15 cellular contexts compared by ENCODE assay signal in the genomic region with DNA sequence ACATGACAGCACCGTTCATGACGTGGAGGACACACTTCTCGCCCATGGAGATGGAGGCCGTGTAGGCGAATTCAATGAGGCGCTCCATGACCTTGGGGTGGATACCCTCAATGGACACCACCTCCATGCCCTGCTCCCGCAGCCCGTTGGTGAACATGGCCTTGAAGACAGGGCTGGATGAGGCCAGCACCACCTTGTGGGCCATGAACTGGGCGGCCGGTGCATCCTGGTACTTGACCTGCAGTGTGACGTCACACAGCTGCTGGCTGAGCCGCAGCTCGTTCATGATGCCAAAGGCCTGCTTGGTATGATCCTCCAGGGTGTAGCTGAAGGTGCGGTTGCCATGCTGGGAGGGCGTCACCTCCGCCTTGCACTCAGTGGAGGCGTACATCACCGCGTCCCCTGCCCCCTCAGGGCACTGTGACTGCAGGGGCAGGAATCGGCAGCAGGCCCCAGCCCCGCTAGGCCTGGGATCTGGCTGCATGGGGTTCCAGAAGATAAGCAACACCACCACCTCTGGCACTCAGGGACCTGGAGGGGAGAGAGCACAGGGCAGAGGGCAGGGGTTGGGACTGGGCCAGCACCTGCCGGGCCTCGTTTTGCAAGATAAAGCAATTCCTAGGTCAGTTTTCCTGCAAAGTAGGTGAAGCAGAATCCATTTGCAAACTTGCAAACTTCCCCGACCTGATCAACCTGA. TPM values are rescaled to one million over a fixed set of nuclear protein-coding genes. Genes with fewer than 3 reads are reported as not detected.
DNase-seq lines count a peak whose midpoint lies in the region; ATAC-seq, FAIRE-seq and TF ChIP-seq lines count a peak whose summit lies in the region.
"Had no signal": no experiment of that assay in that cellular context is flagged by ENCODE, and none has a peak within 500 bp of the region (broad histone marks: within the 10 kb centered on the region; RNA-seq: fewer than 3 reads in every experiment).

No MANE protein-coding gene starts in this region.

- no peak overlapping the region for H2BK120ac ChIP-seq in IMR-90 (ENCODE audit: low read depth, low read length)
- peak overlapping the region; percentile 92 for H2BK120ac ChIP-seq in H1 (replicated peaks; ENCODE audit: low read depth, low read length)
- H2BK120ac ChIP-seq in neuronal stem cell (ENCODE audit: low read depth, low read length), result no peak overlapping the region

- 92% methylated on average over 13 of the region's 24 CpGs; no CpG with 5 or more reads in 1 of the 2 experiments for WGBS in IMR-90 (ENCODE audit: extremely low coverage in 2 of 2, insufficient read length in 1 of 2), 2 experiments
- WGBS in H1 (ENCODE audit: extremely low coverage in 1 of 2, insufficient coverage in 1 of 2, insufficient read length in 1 of 2, insufficient replicate concordance in 2 of 2, low coverage in 1 of 2, low lambda C conversion rate in 2 of 2, missing lambda C conversion rate in 1 of 2), 2 experiments, result 75% methylated on average over 24 of the region's 24 CpGs; no CpG with 5 or more reads in 1 of the 2 experiments
- no CpG with 5 or more reads among the region's 24 CpGs for WGBS in neuronal stem cell (ENCODE audit: extremely low coverage in 2 of 2, insufficient read length in 2 of 2, insufficient replicate concordance in 1 of 2), 2 donors

- H3K4ac ChIP-seq in IMR-90 (ENCODE audit: low read depth, low read length) (no peak overlapping the region), H1 (replicated peaks; ENCODE audit: insufficient read length, low read depth, low read length) (peak overlapping the region; percentile 95), neuronal stem cell (ENCODE audit: low read length) (no peak overlapping the region)

- H2BK12ac ChIP-seq in H1 (ENCODE audit: low read depth, low read length), result peak overlapping the region; percentile 39; the same call in 1 of the 2 replicates
- H2BK12ac ChIP-seq in neuronal stem cell (ENCODE audit: low read length), result no peak overlapping the region

- in situ Hi-C loops in IMR-90 (cut with MboI; ENCODE audit: low sequenced_read_pairs), result loop anchor here (10.0 kb wide), 1 partner anchor 145 kb away; no protein-coding TSS in a partner anchor

- H3K18ac ChIP-seq in IMR-90 (ENCODE audit: low read depth, low read length) (no peak overlapping the region), H1 (ENCODE audit: extremely low read depth, low read length) (peak overlapping the region; percentile 79), neuronal stem cell (ENCODE audit: low read length) (no peak overlapping the region)

- DNase-seq in T-helper 2 cell treated with Interferon-gamma antibody and Interleukin-4, amounts not matched to agents 5 μg/mL and 100 μg/mL, for 36 hours (ENCODE audit: low spot score), result no peak
- DNase-seq in T-helper 2 cell, result no peak
- no peak for DNase-seq in IMR-90
- DNase-seq in H1 (ENCODE audit: low read depth in 1 of 2, low spot score in 2 of 2), result peak in 1 of 2 experiments; percentile 58
- DNase-seq in neuronal stem cell (ENCODE audit: low spot score), result no peak
- no peak for DNase-seq in SW480 (ENCODE audit: low spot score)
- DNase-seq: effector CD4-positive, alpha-beta T cell; left colon; NCI-H2171 treated with DMSO at 0.1 percent for 48 hours; thyroid gland had no signal

- POLR2A ChIA-PET in IMR-90 (lab: Charles Lee; ENCODE audit: unreplicated experiment) (interaction anchor here (0.6 kb wide), 1 partner anchor 82 kb away, joined by 5 read pairs; no protein-coding TSS in a partner anchor), H1 (lab: Charles Lee; ENCODE audit: partially characterized antibody) (interaction anchor here (0.7 to 3.7 kb wide), 8 partner anchors 9 to 53 kb away, joined by 3 to 14 read pairs (median 3); no protein-coding TSS in a partner anchor)

- peaks cover 29% of the 10 kb centered on the region for H3K4me1 Mint-ChIP-seq in T-helper 2 cell treated with Interferon-gamma antibody and Interleukin-4, amounts not matched to agents 5 μg/mL and 100 μg/mL, for 36 hours (ENCODE audit: low read depth)

- peak overlapping the region; percentile 36 for H3K27ac Mint-ChIP-seq in T-helper 2 cell treated with Interferon-gamma antibody and Interleukin-4, amounts not matched to agents 5 μg/mL and 100 μg/mL, for 36 hours

- H3K23me2 ChIP-seq in H1 (ENCODE audit: low read depth, low read length), result peaks cover 10% of the 10 kb centered on the region; the same call in 1 of the 2 replicates

- intact Hi-C loops in IMR-90 (cut with micrococcal nuclease), result no loop called here

- H4K8ac ChIP-seq in IMR-90 (ENCODE audit: low read depth in 2 of 2, low read length in 2 of 2), result no peak overlapping the region
- H4K8ac ChIP-seq in H1 (ENCODE audit: extremely low read depth, insufficient read depth, low read length), result peak overlapping the region; percentile 11; the same call in 1 of the 2 replicates
- H4K8ac ChIP-seq in neuronal stem cell (ENCODE audit: low read depth, low read length), result no peak overlapping the region

- dilution Hi-C loops in IMR-90 (cut with HindIII; ENCODE audit: low sequenced_read_pairs, unreplicated experiment), result no loop called here

- TF ChIP-seq RAD21 in IMR-90 (IDR thresholded peaks at IDR 0.05; ENCODE audit: low read length) (no peak), H1 (IDR thresholded peaks at IDR 0.05 in 1 of 2, conservative IDR thresholded peaks at IDR 0.05 in 1 of 2; ENCODE audit: low read depth in 2 of 2, low read length in 2 of 2) (no peak)

- H3K27ac ChIP-seq in IMR-90 (ENCODE audit: insufficient read depth, low read length) (no peak overlapping the region), H1 (ENCODE audit: low read depth, low read length) (peak overlapping the region; percentile 52), neuronal stem cell (replicated peaks; ENCODE audit: low read length) (no peak overlapping the region)
- H3K27ac ChIP-seq: neutrophil, thyroid gland had no signal

- no peak for ATAC-seq in IMR-90 (ENCODE audit: low read depth)
- no peak for ATAC-seq in GM19455 (IDR thresholded peaks at IDR 0.05; ENCODE audit: unreplicated experiment)
- no peak for ATAC-seq in HG03097 (IDR thresholded peaks at IDR 0.05; ENCODE audit: low FRiP score, unreplicated experiment)
- ATAC-seq: gastroesophageal sphincter, left colon had no signal

- H2BK20ac ChIP-seq in IMR-90 (ENCODE audit: low read depth, low read length), result no peak overlapping the region
- 0 out of 2 replicates have a peak overlapping the region, but pooled peaks have one; percentile 6 for H2BK20ac ChIP-seq in H1 (ENCODE audit: low read length)

- H3K9ac ChIP-seq in IMR-90 (ENCODE audit: low read depth, low read length) (no peak overlapping the region), H1 (replicated peaks in 1 of 4; ENCODE audit: extremely low read depth in 1 of 4, low read depth in 3 of 4, low read length in 3 of 4) (no peak overlapping the region), neuronal stem cell (ENCODE audit: low read depth, low read length, poor library complexity) (peak overlapping the region; percentile 24)

- H2BK15ac ChIP-seq in IMR-90 (ENCODE audit: low read depth, low read length), result no peak overlapping the region
- H2BK15ac ChIP-seq in H1 (ENCODE audit: low read length), result peak overlapping the region; percentile 49; the same call in 1 of the 2 replicates
- H2BK15ac ChIP-seq in neuronal stem cell (ENCODE audit: low read length), result no peak overlapping the region

- H2AK5ac ChIP-seq in IMR-90 (ENCODE audit: low read depth, low read length) (no peak overlapping the region), H1 (ENCODE audit: low read depth, low read length) (peak overlapping the region; percentile 72; the same call in 1 of the 2 replicates), neuronal stem cell (ENCODE audit: low read depth, low read length) (no peak overlapping the region)

- no peak overlapping the region for H3K4me2 ChIP-seq in IMR-90 (ENCODE audit: low read depth, low read length)
- H3K4me2 ChIP-seq in H1 (ENCODE audit: insufficient read depth in 1 of 2, low read depth in 2 of 2, low read length in 2 of 2), result peak overlapping the region; percentile 7 to 58
- H3K4me2 ChIP-seq in neuronal stem cell (ENCODE audit: insufficient read depth, low read length, poor library complexity, severe bottlenecking), result no peak overlapping the region

- H3K79me1 ChIP-seq in IMR-90 (ENCODE audit: low read depth in 1 of 2, low read length in 2 of 2) (peaks cover 24 to 53% of the 10 kb centered on the region in 2 experiments), H1 (ENCODE audit: low read depth, low read length) (peaks cover 11% of the 10 kb centered on the region), neuronal stem cell (ENCODE audit: low read depth, low read length) (peaks cover 14% of the 10 kb centered on the region)

- TF ChIP-seq EP300 in H1 (IDR thresholded peaks at IDR 0.05; ENCODE audit: borderline replicate concordance in 1 of 2, low read depth in 2 of 2, low read length in 2 of 2), result no peak

- H4K5ac ChIP-seq in IMR-90 (ENCODE audit: low read depth, low read length), result no peak overlapping the region
- peak overlapping the region; percentile 51 for H4K5ac ChIP-seq in H1 (ENCODE audit: insufficient read length, low read depth, low read length)

- H3K9me1 ChIP-seq in IMR-90 (ENCODE audit: insufficient read depth, low read length), result peaks cover 10% of the 10 kb centered on the region

- no peaks in the 10 kb centered on the region for H3K27me3 ChIP-seq in IMR-90 (ENCODE audit: control insufficient read depth, insufficient read depth, low read length)
- H3K27me3 ChIP-seq in H1 (replicated peaks in 1 of 4; ENCODE audit: control insufficient read depth in 3 of 4, extremely low read depth in 1 of 4, insufficient read depth in 3 of 4, low read length in 3 of 4), result no peaks in the 10 kb centered on the region
- no peaks in the 10 kb centered on the region for H3K27me3 ChIP-seq in neuronal stem cell (ENCODE audit: control insufficient read depth in 3 of 3, insufficient read depth in 3 of 3, low read depth in 1 of 3, low read length in 3 of 3)
- H3K27me3 ChIP-seq: ascending aorta, gastroesophageal sphincter, neutrophil, thyroid gland had no signal

- CTCF ChIA-PET in IMR-90 (lab: Yijun Ruan, JAX), result no interaction called here
- CTCF ChIA-PET in H1 (lab: Charles Lee; ENCODE audit: partially characterized antibody), result interaction anchor here (0.6 to 10.7 kb wide), 5 partner anchors 10 to 198 kb away, joined by 3 to 78 read pairs (median 4); no protein-coding TSS in a partner anchor

- H2AK9ac ChIP-seq in IMR-90 (replicated peaks; ENCODE audit: low read depth, low read length, poor library complexity), result no peak overlapping the region

- H2AFZ ChIP-seq in IMR-90 (replicated peaks; ENCODE audit: low read length, poor library complexity) (peak overlapping the region; percentile 67), H1 (ENCODE audit: low read length) (no peak overlapping the region), neuronal stem cell (ENCODE audit: low read length) (no peak overlapping the region)

- BruUV-seq in IMR-90 (replicated peaks; lab: Mats Ljungman, UMichigan), result no TSS peak

- H4K91ac ChIP-seq in IMR-90 (ENCODE audit: insufficient read depth, low read depth, low read length) (no peak overlapping the region), H1 (replicated peaks; ENCODE audit: insufficient read length, low read length) (peak overlapping the region; percentile 31), neuronal stem cell (ENCODE audit: low read depth, low read length, poor library complexity) (no peak overlapping the region)

- H2BK5ac ChIP-seq in IMR-90 (ENCODE audit: low read depth, low read length, poor library complexity, severe bottlenecking) (no peak overlapping the region), H1 (ENCODE audit: low read depth, low read length) (peak overlapping the region; percentile 41), neuronal stem cell (ENCODE audit: low read length) (peak overlapping the region; percentile 26)

- no peaks in the 10 kb centered on the region for H3K9me3 Mint-ChIP-seq in T-helper 2 cell treated with Interferon-gamma antibody and Interleukin-4, amounts not matched to agents 5 μg/mL and 100 μg/mL, for 36 hours

- H3K36me3 ChIP-seq in IMR-90 (ENCODE audit: control insufficient read depth, insufficient read depth, low read length) (peaks cover 33% of the 10 kb centered on the region), H1 (ENCODE audit: control insufficient read depth in 2 of 4, insufficient read depth in 4 of 4, low read length in 3 of 4) (peaks cover 10 to 40% (median 21%) of the 10 kb centered on the region in 4 experiments), neuronal stem cell (replicated peaks in 1 of 2; ENCODE audit: control insufficient read depth in 2 of 2, insufficient read depth in 2 of 2, low read length in 2 of 2) (peaks cover 13 to 52% of the 10 kb centered on the region in 2 donors)

- peaks cover 32% of the 10 kb centered on the region for H3K36me3 Mint-ChIP-seq in T-helper 2 cell treated with Interferon-gamma antibody and Interleukin-4, amounts not matched to agents 5 μg/mL and 100 μg/mL, for 36 hours (ENCODE audit: low read depth)

- H3K27me3 Mint-ChIP-seq in T-helper 2 cell treated with Interferon-gamma antibody and Interleukin-4, amounts not matched to agents 5 μg/mL and 100 μg/mL, for 36 hours (ENCODE audit: low read depth), result no peaks in the 10 kb centered on the region

- H3K9me3 ChIP-seq in IMR-90 (ENCODE audit: control insufficient read depth, insufficient read depth, low read length) (no peaks in the 10 kb centered on the region), H1 (ENCODE audit: insufficient read depth in 2 of 2, low read depth in 1 of 2, low read length in 1 of 2) (no peaks in the 10 kb centered on the region), neuronal stem cell (replicated peaks in 1 of 2; ENCODE audit: control insufficient read depth in 2 of 2, insufficient read depth in 1 of 2, low read depth in 1 of 2, low read length in 2 of 2) (no peaks in the 10 kb centered on the region)
- H3K9me3 ChIP-seq: ascending aorta, gastroesophageal sphincter, neutrophil, thyroid gland had no signal

- H4K20me1 ChIP-seq in IMR-90 (ENCODE audit: insufficient read depth, low read length), result peaks cover 12% of the 10 kb centered on the region
- peaks cover 0 to 8% of the 10 kb centered on the region in 2 experiments for H4K20me1 ChIP-seq in H1 (replicated peaks in 1 of 2; ENCODE audit: control insufficient read depth in 1 of 2, insufficient read depth in 2 of 2, low read length in 2 of 2)

- TF ChIP-seq CTCF in IMR-90 (conservative IDR thresholded peaks at IDR 0.05; ENCODE audit: low read depth, low read length), result no peak
- TF ChIP-seq CTCF in H1 (IDR thresholded peaks at IDR 0.05; ENCODE audit: control extremely low read depth in 1 of 3, insufficient read depth in 1 of 3, low read depth in 1 of 3, low read length in 3 of 3), result no peak

- no peak overlapping the region for H3K14ac ChIP-seq in IMR-90 (replicated peaks; ENCODE audit: low read depth, low read length)
- no peak overlapping the region for H3K14ac ChIP-seq in H1 (ENCODE audit: insufficient read length)
- H3K14ac ChIP-seq in neuronal stem cell (ENCODE audit: low read length), result no peak overlapping the region

- TF ChIP-seq POLR2A in IMR-90 (IDR thresholded peaks at IDR 0.05; ENCODE audit: low read depth, low read length) (no peak), H1 (IDR thresholded peaks at IDR 0.05; ENCODE audit: control extremely low read depth in 1 of 2, low read depth in 2 of 2, low read length in 2 of 2) (no peak)

- no peak overlapping the region for H3K56ac ChIP-seq in IMR-90 (ENCODE audit: extremely low read depth, insufficient read depth, low read length)
- H3K56ac ChIP-seq in H1 (replicated peaks; ENCODE audit: insufficient read length, low read depth, low read length), result no peak overlapping the region

- peaks cover 0 to 46% of the 10 kb centered on the region in 2 experiments; a peak in 2 of 4 replicates for H3K79me2 ChIP-seq in H1 (ENCODE audit: control insufficient read depth in 1 of 2, insufficient read depth in 2 of 2, low read length in 2 of 2)

- H3K23ac ChIP-seq in IMR-90 (ENCODE audit: low read depth, low read length) (no peak overlapping the region), H1 (ENCODE audit: insufficient read length) (no peak overlapping the region), neuronal stem cell (ENCODE audit: low read depth, low read length, poor library complexity) (no peak overlapping the region)

- H3K4me1 ChIP-seq in IMR-90 (ENCODE audit: control insufficient read depth, insufficient read depth, low read length) (peaks cover 3% of the 10 kb centered on the region; the same call in 1 of the 2 replicates), H1 (replicated peaks in 1 of 4; ENCODE audit: control insufficient read depth in 3 of 4, insufficient read depth in 4 of 4, low read length in 3 of 4) (peaks cover 3 to 24% (median 13%) of the 10 kb centered on the region in 4 experiments), neuronal stem cell (ENCODE audit: control insufficient read depth in 2 of 2, insufficient read depth in 1 of 2, low read depth in 1 of 2, low read length in 2 of 2) (peaks cover 5% of the 10 kb centered on the region in 2 donors)

- peak overlapping the region; percentile 73 for H3K4me3 Mint-ChIP-seq in T-helper 2 cell treated with Interferon-gamma antibody and Interleukin-4, amounts not matched to agents 5 μg/mL and 100 μg/mL, for 36 hours

- H3K4me3 ChIP-seq in IMR-90 (ENCODE audit: insufficient read depth, low read depth, low read length) (no peak overlapping the region), H1 (ENCODE audit: extremely low read depth in 1 of 4, insufficient read depth in 2 of 4, low read depth in 3 of 4, low read length in 4 of 4) (0 out of 8 replicates have a peak overlapping the region, but pooled peaks of 1 of the 4 experiments have one; percentile 10), neuronal stem cell (ENCODE audit: low read length in 2 of 2) (peak overlapping the region in 1 of 2 donors; percentile 8)
- H3K4me3 ChIP-seq: ascending aorta, gastroesophageal sphincter, thyroid gland had no signal

- no peak for FAIRE-seq in H1 (lab: Jason Lieb, UNC)

RNA-seq across cellular contexts. Expression of a gene that starts 3.5 kb away (rescaled TPM):
- 68.0 and 81.6 TPM in 2 replicates for total RNA-seq in IMR-90 (2012; rRNA removed)
- polyA plus RNA-seq in IMR-90 (2012; rRNA removed), result 63.4 and 64.2 TPM in 2 replicates
- 43.8 and 70.9 TPM in 2 replicates for polyA plus RNA-seq in IMR-90 (2012; cell fraction: cytosol; rRNA removed)
- 41.2 and 114 TPM in 2 replicates for polyA plus RNA-seq in IMR-90 (2012; cell fraction: nucleus; rRNA removed; ENCODE audit: low replicate concordance)
- total RNA-seq in H1 (2021; fragmentation: NEBNext Ultra II Directional; extraction: Animal tissue kit (Norgen Biotek cat#: 25700)), result 80.6 and 82.0 TPM in 2 replicates
- polyA plus RNA-seq in H1 (2011; rRNA removed), result 106 and 117 TPM in 2 replicates
- polyA plus RNA-seq in H1 (2011; cell fraction: cytosol; rRNA removed), result 81.3 TPM
- 97.7 TPM for polyA plus RNA-seq in H1 (2011; cell fraction: nucleus; rRNA removed)
- polyA plus RNA-seq in H1 (2012, experiment 1 of 2), result 81.4 to 108 TPM (median 98.2 TPM) in 4 replicates
- 70.3 TPM for polyA plus RNA-seq in H1 (2012, experiment 2 of 2)
- polyA plus RNA-seq in H1 (2013, experiment 1 of 2), result 39.6 TPM
- 36.8 TPM for polyA plus RNA-seq in H1 (2013, experiment 2 of 2)
- polyA minus RNA-seq in H1 (2011; rRNA and poly(A)+ RNA removed), result 139 and 176 TPM in 2 replicates
- polyA minus RNA-seq in H1 (2011; cell fraction: cytosol; rRNA and poly(A)+ RNA removed), result 86.8 TPM
- 53.1 TPM for polyA minus RNA-seq in H1 (2011; cell fraction: nucleus; rRNA and poly(A)+ RNA removed)
- polyA plus RNA-seq in neuronal stem cell (2013, experiment 1 of 2), result 32.5 TPM
- polyA plus RNA-seq in neuronal stem cell (2013, experiment 2 of 2), result 30.9 TPM

RNA-seq across cellular contexts. Expression of a gene that starts 17.5 kb away (rescaled TPM):
- 0.36 and 0.56 TPM in 2 replicates for total RNA-seq in IMR-90 (2012; rRNA removed)
- polyA plus RNA-seq in IMR-90 (2012; rRNA removed), result 0.55 and 0.59 TPM in 2 replicates
- polyA plus RNA-seq in IMR-90 (2012; cell fraction: cytosol; rRNA removed), result 0.31 and 0.86 TPM in 2 replicates
- 0.10 and 0.45 TPM in 2 replicates for polyA plus RNA-seq in IMR-90 (2012; cell fraction: nucleus; rRNA removed; ENCODE audit: low replicate concordance)
- 8.6 and 8.7 TPM in 2 replicates for total RNA-seq in H1 (2021; fragmentation: NEBNext Ultra II Directional; extraction: Animal tissue kit (Norgen Biotek cat#: 25700))
- 2.4 and 3.6 TPM in 2 replicates for polyA plus RNA-seq in H1 (2011; rRNA removed)
- polyA plus RNA-seq in H1 (2011; cell fraction: cytosol; rRNA removed), result 2.7 TPM
- polyA plus RNA-seq in H1 (2011; cell fraction: nucleus; rRNA removed), result 2.3 TPM
- polyA plus RNA-seq in H1 (2012, experiment 1 of 2), result 2.7 to 3.3 TPM (median 2.9 TPM) in 4 replicates
- polyA plus RNA-seq in H1 (2012, experiment 2 of 2), result 2.2 TPM
- polyA plus RNA-seq in H1 (2013, experiment 1 of 2), result 14.0 TPM
- 16.1 TPM for polyA plus RNA-seq in H1 (2013, experiment 2 of 2)
- 0.46 and 0.63 TPM in 2 replicates for polyA minus RNA-seq in H1 (2011; rRNA and poly(A)+ RNA removed)
- 1.8 TPM for polyA minus RNA-seq in H1 (2011; cell fraction: cytosol; rRNA and poly(A)+ RNA removed)
- 2.0 TPM for polyA minus RNA-seq in H1 (2011; cell fraction: nucleus; rRNA and poly(A)+ RNA removed)
- polyA plus RNA-seq in neuronal stem cell (2013, experiment 1 of 2), result 5.2 TPM
- polyA plus RNA-seq in neuronal stem cell (2013, experiment 2 of 2), result 5.2 TPM

RNA-seq across cellular contexts. Expression of a gene that starts 44.0 kb away (rescaled TPM):
- 8.2 and 9.2 TPM in 2 replicates for total RNA-seq in IMR-90 (2012; rRNA removed)
- 21.8 and 22.0 TPM in 2 replicates for polyA plus RNA-seq in IMR-90 (2012; rRNA removed)
- polyA plus RNA-seq in IMR-90 (2012; cell fraction: cytosol; rRNA removed), result 14.2 and 23.7 TPM in 2 replicates
- polyA plus RNA-seq in IMR-90 (2012; cell fraction: nucleus; rRNA removed; ENCODE audit: low replicate concordance), result 67.7 and 136 TPM in 2 replicates
- 43.7 and 51.4 TPM in 2 replicates for total RNA-seq in H1 (2021; fragmentation: NEBNext Ultra II Directional; extraction: Animal tissue kit (Norgen Biotek cat#: 25700))
- 39.6 and 68.7 TPM in 2 replicates for polyA plus RNA-seq in H1 (2011; rRNA removed)
- polyA plus RNA-seq in H1 (2011; cell fraction: cytosol; rRNA removed), result 38.0 TPM
- 60.1 TPM for polyA plus RNA-seq in H1 (2011; cell fraction: nucleus; rRNA removed)
- 43.5 to 57.9 TPM (median 44.9 TPM) in 4 replicates for polyA plus RNA-seq in H1 (2012, experiment 1 of 2)
- polyA plus RNA-seq in H1 (2012, experiment 2 of 2), result 64.1 TPM
- polyA plus RNA-seq in H1 (2013, experiment 1 of 2), result 33.0 TPM
- 29.6 TPM for polyA plus RNA-seq in H1 (2013, experiment 2 of 2)
- polyA minus RNA-seq in H1 (2011; rRNA and poly(A)+ RNA removed), result 19.1 and 31.9 TPM in 2 replicates
- polyA minus RNA-seq in H1 (2011; cell fraction: cytosol; rRNA and poly(A)+ RNA removed), result 38.1 TPM
- 26.4 TPM for polyA minus RNA-seq in H1 (2011; cell fraction: nucleus; rRNA and poly(A)+ RNA removed)
- 25.1 TPM for polyA plus RNA-seq in neuronal stem cell (2013, experiment 1 of 2)
- polyA plus RNA-seq in neuronal stem cell (2013, experiment 2 of 2), result 24.7 TPM

Comparison
In these comparisons a context has a peak if more than half of its experiments do, and no peak if none do; other contexts are left out.
1. H3K4me2 ChIP-seq: peak in H1 (2 of 2); none in IMR-90 (single experiment) and neuronal stem cell (single experiment).